ENCODE assay signal across 31 cellular contexts in genomic region chr22:31425331-31426050, GRCh38. TPM values are rescaled to one million over a fixed set of nuclear protein-coding genes. Genes with fewer than 3 reads are reported as not detected.
A peak's percentile ranks its signal among the peaks of the same experiment; 100 is the strongest.
DNase-seq lines count a peak whose midpoint lies in the region; ATAC-seq, FAIRE-seq and TF ChIP-seq lines count a peak whose summit lies in the region.
"Had no signal": no experiment of that assay in that cellular context is flagged by ENCODE, and none has a peak within 500 bp of the region (broad histone marks: within the 10 kb centered on the region; RNA-seq: fewer than 3 reads in every experiment).

No MANE protein-coding gene starts in this region.

- 95 to 97% methylated on average over 8 to 9 of the region's 9 CpGs for WGBS in GM23248 (ENCODE audit: low coverage in 1 of 2, low lambda C conversion rate in 2 of 2, missing lambda C conversion rate in 2 of 2), 2 experiments

- H3K27ac Mint-ChIP-seq in activated naive CD4-positive, alpha-beta T cell treated with anti-CD3 and anti-CD28 coated beads for 36 hours = peak overlapping the region; percentile 24
- H3K27ac Mint-ChIP-seq in activated naive CD4-positive, alpha-beta T cell treated with anti-CD3 and anti-CD28 coated beads, Interleukin-2, amount 10 ng/mL, durations not matched to agents 7 days and 5 days = no peak overlapping the region
- H3K27ac Mint-ChIP-seq in nephron progenitor cell = peak overlapping the region; percentile 68
- H3K27ac Mint-ChIP-seq: dendritic cell treated with granulocyte-macrophage colony-stimulating factor and Interleukin-4, amounts not matched to agents 40 ng/mL and 50 ng/mL, for 4 days; H9; IgD-negative memory B cell had no signal

- ATAC-seq in upper lobe of right lung = no peak
- ATAC-seq: gastrocnemius medialis; naive thymus-derived CD4-positive, alpha-beta T cell had no signal

- H3K9me3 Mint-ChIP-seq in activated naive CD4-positive, alpha-beta T cell treated with anti-CD3 and anti-CD28 coated beads for 36 hours = no peaks in the 10 kb centered on the region
- H3K9me3 Mint-ChIP-seq in activated naive CD4-positive, alpha-beta T cell treated with anti-CD3 and anti-CD28 coated beads, Interleukin-2, amount 10 ng/mL, durations not matched to agents 7 days and 5 days = no peaks in the 10 kb centered on the region
- no peaks in the 10 kb centered on the region for H3K9me3 Mint-ChIP-seq in nephron progenitor cell
- H3K9me3 Mint-ChIP-seq: CD8-positive, alpha-beta memory T cell; dendritic cell treated with granulocyte-macrophage colony-stimulating factor and Interleukin-4, amounts not matched to agents 40 ng/mL and 50 ng/mL, for 4 days; H9; IgD-negative memory B cell; naive thymus-derived CD4-positive, alpha-beta T cell had no signal

- H3K36me3 Mint-ChIP-seq in activated naive CD4-positive, alpha-beta T cell treated with anti-CD3 and anti-CD28 coated beads for 36 hours (ENCODE audit: low read depth) = peaks cover 42% of the 10 kb centered on the region
- peaks cover 47% of the 10 kb centered on the region for H3K36me3 Mint-ChIP-seq in activated naive CD4-positive, alpha-beta T cell treated with anti-CD3 and anti-CD28 coated beads, Interleukin-2, amount 10 ng/mL, durations not matched to agents 7 days and 5 days
- H3K36me3 Mint-ChIP-seq in nephron progenitor cell (ENCODE audit: low read depth) = peaks cover 85% of the 10 kb centered on the region

- intact Hi-C loops in activated naive CD4-positive, alpha-beta T cell treated with anti-CD3 and anti-CD28 coated beads for 36 hours (cut with micrococcal nuclease) = no loop called here
- intact Hi-C loops in uterus (cut with DNase I; ENCODE audit: low total_unique reads) (no loop called here), upper lobe of right lung (cut with DNase I) (no loop called here)

- no peaks in the 10 kb centered on the region for H4K20me1 ChIP-seq in GM23248 (ENCODE audit: insufficient read depth)

- H3K27me3 ChIP-seq in GM23248 (replicated peaks; ENCODE audit: insufficient read depth) = no peaks in the 10 kb centered on the region
- H3K27me3 ChIP-seq in bronchial epithelial cell (ENCODE audit: control insufficient read depth, insufficient read depth, low read length) = no peaks in the 10 kb centered on the region
- H3K27me3 ChIP-seq in uterus = no peaks in the 10 kb centered on the region
- H3K27me3 ChIP-seq in upper lobe of right lung = no peaks in the 10 kb centered on the region
- H3K27me3 ChIP-seq: BE2C, esophagus muscularis mucosa, gastrocnemius medialis, sigmoid colon, tibial nerve had no signal

- H2AFZ ChIP-seq in GM23248 = no peak overlapping the region

- H3K79me2 ChIP-seq in GM23248 (ENCODE audit: insufficient read depth) = peaks cover 30% of the 10 kb centered on the region

- H3K9ac ChIP-seq in GM23248 = no peak overlapping the region

- no peak for FAIRE-seq in bronchial epithelial cell (lab: Jason Lieb, UNC)

- H3K27ac ChIP-seq in GM23248 (peak overlapping the region; percentile 26), uterus (no peak overlapping the region), upper lobe of right lung (no peak overlapping the region)
- H3K27ac ChIP-seq: esophagus muscularis mucosa, gastrocnemius medialis, psoas muscle, sigmoid colon, tibial nerve had no signal

- DNase-seq in activated naive CD4-positive, alpha-beta T cell treated with anti-CD3 and anti-CD28 coated beads for 36 hours = no peak
- no peak for DNase-seq in activated naive CD4-positive, alpha-beta T cell treated with anti-CD3 and anti-CD28 coated beads, Interleukin-2, amount 10 ng/mL, durations not matched to agents 7 days and 5 days
- peak; percentile 35 for DNase-seq in GM23248
- DNase-seq in bronchial epithelial cell (ENCODE audit: low read depth) = peak; percentile 13
- no peak for DNase-seq in nephron progenitor cell
- no peak for DNase-seq in G401 (ENCODE audit: low spot score)
- DNase-seq in uterus = no peak
- DNase-seq in upper lobe of right lung = no peak
- DNase-seq: ACHN; activated CD4-positive, CD25-positive, alpha-beta regulatory T cell treated with anti-CD3 and anti-CD28 coated beads, Interleukin-2, amount 50 U/mL, for 72 hours; activated CD8-positive, alpha-beta memory T cell treated with anti-CD3 and anti-CD28 coated beads for 24 hours; activated gamma-delta T cell treated with Interleukin-2 at 50 U/mL for 16 hours; BE2C; CD8-positive, alpha-beta memory T cell; gastrocnemius medialis; H9; midbrain; naive thymus-derived CD4-positive, alpha-beta T cell; NCI-H2107; NCI-H345; NCI-H69; nucleus accumbens; psoas muscle; Right ventricle myocardium superior; sigmoid colon; stimulated activated CD4-positive, alpha-beta T cell treated with anti-CD3 and anti-CD28 coated beads, Interleukin-4, amount 100 ng/mL, for 24 hours; T-helper 2 cell had no signal

- H3K4me3 ChIP-seq in GM23248 (no peak overlapping the region), bronchial epithelial cell (ENCODE audit: low read depth, low read length) (no peak overlapping the region), uterus (no peak overlapping the region), upper lobe of right lung (no peak overlapping the region)
- H3K4me3 ChIP-seq: esophagus muscularis mucosa, gastrocnemius medialis, psoas muscle, sigmoid colon, tibial nerve had no signal

- no peaks in the 10 kb centered on the region for H3K9me3 ChIP-seq in GM23248 (ENCODE audit: low read depth)
- H3K9me3 ChIP-seq in uterus = no peaks in the 10 kb centered on the region
- H3K9me3 ChIP-seq in upper lobe of right lung = no peaks in the 10 kb centered on the region
- H3K9me3 ChIP-seq: BE2C, esophagus muscularis mucosa, gastrocnemius medialis, psoas muscle, sigmoid colon, tibial nerve had no signal

- no peak for TF ChIP-seq POLR2A in uterus (IDR thresholded peaks at IDR 0.05)

- H3K4me1 ChIP-seq in GM23248 (ENCODE audit: insufficient read depth) (peaks cover 5% of the 10 kb centered on the region; the same call in 1 of the 2 replicates), uterus (no peaks in the 10 kb centered on the region), upper lobe of right lung (no peaks in the 10 kb centered on the region)
- H3K4me1 ChIP-seq: BE2C, esophagus muscularis mucosa, gastrocnemius medialis, psoas muscle, sigmoid colon, tibial nerve had no signal

- no peaks in the 10 kb centered on the region for H3K4me1 Mint-ChIP-seq in activated naive CD4-positive, alpha-beta T cell treated with anti-CD3 and anti-CD28 coated beads for 36 hours (ENCODE audit: low read depth)
- no peaks in the 10 kb centered on the region for H3K4me1 Mint-ChIP-seq in activated naive CD4-positive, alpha-beta T cell treated with anti-CD3 and anti-CD28 coated beads, Interleukin-2, amount 10 ng/mL, durations not matched to agents 7 days and 5 days
- H3K4me1 Mint-ChIP-seq in nephron progenitor cell = no peaks in the 10 kb centered on the region
- H3K4me1 Mint-ChIP-seq: H9 had no signal

- no peaks in the 10 kb centered on the region for H3K9me2 ChIP-seq in GM23248 (ENCODE audit: insufficient read depth)

- H3K4me3 Mint-ChIP-seq in activated naive CD4-positive, alpha-beta T cell treated with anti-CD3 and anti-CD28 coated beads for 36 hours = no peak overlapping the region
- H3K4me3 Mint-ChIP-seq in activated naive CD4-positive, alpha-beta T cell treated with anti-CD3 and anti-CD28 coated beads, Interleukin-2, amount 10 ng/mL, durations not matched to agents 7 days and 5 days = no peak overlapping the region
- H3K4me3 Mint-ChIP-seq in nephron progenitor cell = no peak overlapping the region
- H3K4me3 Mint-ChIP-seq: CD8-positive, alpha-beta memory T cell; dendritic cell treated with granulocyte-macrophage colony-stimulating factor and Interleukin-4, amounts not matched to agents 40 ng/mL and 50 ng/mL, for 4 days; H9; IgD-negative memory B cell; naive thymus-derived CD4-positive, alpha-beta T cell had no signal

- H3F3A ChIP-seq in GM23248 (ENCODE audit: insufficient read depth) = peaks cover 13% of the 10 kb centered on the region; the same call in 1 of the 2 replicates

- CTCF ChIA-PET in activated naive CD4-positive, alpha-beta T cell treated with anti-CD3 and anti-CD28 coated beads for 36 hours (lab: Charles Lee) = interaction anchor here (0.6 to 0.7 kb wide), 2 partner anchors 26 to 378 kb away, joined by 3 read pairs; no protein-coding TSS in a partner anchor
- CTCF ChIA-PET in activated naive CD4-positive, alpha-beta T cell treated with anti-CD3 and anti-CD28 coated beads, Interleukin-2, amount 10 ng/mL, durations not matched to agents 7 days and 5 days (lab: Charles Lee) = no interaction called here

- TF ChIP-seq CTCF in bronchial epithelial cell (IDR thresholded peaks at IDR 0.05; ENCODE audit: insufficient read depth, low read length, severe bottlenecking) = no peak
- TF ChIP-seq CTCF in nephron progenitor cell (IDR thresholded peaks at IDR 0.05) = no peak
- no peak for TF ChIP-seq CTCF in uterus (IDR thresholded peaks at IDR 0.05)
- TF ChIP-seq CTCF in upper lobe of right lung (IDR thresholded peaks at IDR 0.05) = no peak

- H3K4me2 ChIP-seq in GM23248 (ENCODE audit: unreplicated experiment) = no peak overlapping the region

- in situ Hi-C loops in GM23248 (cut with MboI) = no loop called here
- in situ Hi-C loops in G401 (cut with HindIII; ENCODE audit: low sequenced_read_pairs) = no loop called here

- no peaks in the 10 kb centered on the region for H3K27me3 Mint-ChIP-seq in activated naive CD4-positive, alpha-beta T cell treated with anti-CD3 and anti-CD28 coated beads for 36 hours (ENCODE audit: low read depth)
- no peaks in the 10 kb centered on the region for H3K27me3 Mint-ChIP-seq in activated naive CD4-positive, alpha-beta T cell treated with anti-CD3 and anti-CD28 coated beads, Interleukin-2, amount 10 ng/mL, durations not matched to agents 7 days and 5 days
- H3K27me3 Mint-ChIP-seq in nephron progenitor cell (ENCODE audit: low read depth, poor library complexity) = no peaks in the 10 kb centered on the region
- H3K27me3 Mint-ChIP-seq: CD8-positive, alpha-beta memory T cell; dendritic cell treated with granulocyte-macrophage colony-stimulating factor and Interleukin-4, amounts not matched to agents 40 ng/mL and 50 ng/mL, for 4 days; IgD-negative memory B cell; naive thymus-derived CD4-positive, alpha-beta T cell had no signal

- H3K36me3 ChIP-seq in GM23248 (ENCODE audit: low read depth) (peaks cover 57% of the 10 kb centered on the region), bronchial epithelial cell (ENCODE audit: control insufficient read depth, insufficient read depth, low read length) (peaks cover 17% of the 10 kb centered on the region), uterus (no peaks in the 10 kb centered on the region), upper lobe of right lung (peaks cover 98% of the 10 kb centered on the region)

RNA-seq across cellular contexts. Expression of gene DRG1, which starts 26.1 kb away (rescaled TPM):
- total RNA-seq in activated naive CD4-positive, alpha-beta T cell treated with anti-CD3 and anti-CD28 coated beads for 36 hours = 10 to 100 TPM; 77.1 to 78.7 TPM
- total RNA-seq in GM23248 (2014; rRNA removed; shearing (Covaris generic)) = 65.0 and 73.0 TPM in 2 replicates
- 79.7 and 81.4 TPM in 2 replicates for polyA plus RNA-seq in GM23248 (2016; fragmentation: Nextera tagmentation; extraction: Ambion mirVana)
- total RNA-seq in bronchial epithelial cell (56.7 and 74.2 TPM in 2 replicates), uterus (10 to 100 TPM in 3 of 4 donors, 1 to 10 TPM in 1; 9.2 to 98.2 (median 40.9) TPM), upper lobe of right lung (35.5 TPM)
- 31.8 and 69.1 TPM in 2 replicates for total RNA-seq in G401 (2014; rRNA removed; shearing (Covaris generic))

Comparison
In these comparisons a context has a peak if more than half of its experiments do, and no peak if none do; other contexts are left out.
1. DNase-seq: peak in GM23248 (single experiment) and bronchial epithelial cell (single experiment); none in activated naive CD4-positive, alpha-beta T cell treated with anti-CD3 and anti-CD28 coated beads for 36 hours (single experiment), activated naive CD4-positive, alpha-beta T cell treated with anti-CD3 and anti-CD28 coated beads, Interleukin-2, amount 10 ng/mL, durations not matched to agents 7 days and 5 days (single experiment), nephron progenitor cell (single experiment), G401 (single experiment), uterus (0 of 2) and upper lobe of right lung (single experiment).